In genomic region chr4:81421346-81422218, GRCh38 we compare ENCODE assay signal across 9 cellular contexts. TPM values are rescaled to one million over a fixed set of nuclear protein-coding genes. Genes with fewer than 3 reads are reported as not detected.
DNase-seq lines count a peak whose midpoint lies in the region; ATAC-seq, FAIRE-seq and TF ChIP-seq lines count a peak whose summit lies in the region.
"Had no signal": no experiment of that assay in that cellular context is flagged by ENCODE, and none has a peak within 500 bp of the region (broad histone marks: within the 10 kb centered on the region; RNA-seq: fewer than 3 reads in every experiment).

No MANE protein-coding gene starts in this region.

- no peak for FAIRE-seq in H54 (lab: Jason Lieb, UNC)

- H3K27ac Mint-ChIP-seq in CD8-positive, alpha-beta memory T cell, result no peak overlapping the region
- H3K27ac Mint-ChIP-seq in mesothelial cell of epicardium, result no peak overlapping the region
- H3K27ac Mint-ChIP-seq: activated naive CD8-positive, alpha-beta T cell had no signal

- no peaks in the 10 kb centered on the region for H3K4me1 Mint-ChIP-seq in CD8-positive, alpha-beta memory T cell
- H3K4me1 Mint-ChIP-seq in mesothelial cell of epicardium, result no peaks in the 10 kb centered on the region

- no peaks in the 10 kb centered on the region for H3K79me2 ChIP-seq in OCI-LY3 (ENCODE audit: low read length)

- peak overlapping the region; percentile 67 for H3K4me2 ChIP-seq in OCI-LY3 (ENCODE audit: low read length)

- CTCF ChIA-PET in CD8-positive, alpha-beta memory T cell (lab: Charles Lee), result interaction anchor here (1.1 kb wide), 1 partner anchor 9 kb away, joined by 3 read pairs; no protein-coding TSS in a partner anchor

- peak overlapping the region; percentile 76; the same call in 1 of the 2 replicates for H2AFZ ChIP-seq in OCI-LY3 (ENCODE audit: low read depth, low read length)

- peaks cover 8 to 15% (median 14%) of the 10 kb centered on the region in 3 donors for H3K36me3 Mint-ChIP-seq in CD8-positive, alpha-beta memory T cell
- no peaks in the 10 kb centered on the region for H3K36me3 Mint-ChIP-seq in mesothelial cell of epicardium

- H3K9me3 Mint-ChIP-seq in CD8-positive, alpha-beta memory T cell, result no peaks in the 10 kb centered on the region
- H3K9me3 Mint-ChIP-seq in mesothelial cell of epicardium, result no peaks in the 10 kb centered on the region

- H4K20me1 ChIP-seq in OCI-LY3 (ENCODE audit: insufficient read depth, low read length), result no peaks in the 10 kb centered on the region

- H3K9me3 ChIP-seq in CD8-positive, alpha-beta memory T cell (ENCODE audit: low read length), result no peaks in the 10 kb centered on the region
- no peaks in the 10 kb centered on the region for H3K9me3 ChIP-seq in OCI-LY3 (ENCODE audit: insufficient read depth, low read length)

- H3K27ac ChIP-seq in CD8-positive, alpha-beta memory T cell (ENCODE audit: low read depth, low read length), result peak overlapping the region; percentile 62
- peak overlapping the region; percentile 83 for H3K27ac ChIP-seq in OCI-LY3 (ENCODE audit: low read length)

- no peak for DNase-seq in CD8-positive, alpha-beta memory T cell
- DNase-seq in germinal center (ENCODE audit: low spot score) (peak; percentile 79), mesothelial cell of epicardium (ENCODE audit: low spot score in 2 of 2, unreplicated experiment in 2 of 2) (no peak), ecto neural progenitor cell (ENCODE audit: low spot score) (no peak), H54 (ENCODE audit: insufficient read length, low spot score) (no peak)

- POLR2A ChIA-PET in CD8-positive, alpha-beta memory T cell (lab: Charles Lee), result no interaction called here

- no peaks in the 10 kb centered on the region for H3K36me3 ChIP-seq in CD8-positive, alpha-beta memory T cell (ENCODE audit: insufficient read depth, low read length)
- peaks cover 6% of the 10 kb centered on the region for H3K36me3 ChIP-seq in OCI-LY3 (replicated peaks; ENCODE audit: low read depth, low read length)

- no peak overlapping the region for H3K4me3 ChIP-seq in CD8-positive, alpha-beta memory T cell (ENCODE audit: low read length)
- H3K4me3 ChIP-seq in OCI-LY3 (ENCODE audit: low read length), result peak overlapping the region; percentile 36

- ATAC-seq in GM19351 (IDR thresholded peaks at IDR 0.05; ENCODE audit: unreplicated experiment) (peak; percentile 100), HG03196 (IDR thresholded peaks at IDR 0.05; ENCODE audit: unreplicated experiment) (peak; percentile 97)

- H3K27me3 ChIP-seq in CD8-positive, alpha-beta memory T cell (ENCODE audit: insufficient read depth, low read length, poor library complexity, severe bottlenecking), result no peaks in the 10 kb centered on the region
- no peaks in the 10 kb centered on the region for H3K27me3 ChIP-seq in OCI-LY3 (ENCODE audit: low read depth, low read length)

- H3K27me3 Mint-ChIP-seq in CD8-positive, alpha-beta memory T cell, result peaks cover 0 to 3% of the 10 kb centered on the region in 2 donors
- H3K27me3 Mint-ChIP-seq in mesothelial cell of epicardium (ENCODE audit: low read depth), result peaks cover 5% of the 10 kb centered on the region
- H3K27me3 Mint-ChIP-seq: activated naive CD8-positive, alpha-beta T cell had no signal

- H3K4me3 Mint-ChIP-seq in CD8-positive, alpha-beta memory T cell, result no peak overlapping the region
- H3K4me3 Mint-ChIP-seq in mesothelial cell of epicardium, result no peak overlapping the region
- H3K4me3 Mint-ChIP-seq: activated naive CD8-positive, alpha-beta T cell had no signal

- TF ChIP-seq CTCF in OCI-LY3 (IDR thresholded peaks at IDR 0.05; ENCODE audit: low read depth, low read length) (no peak), mesothelial cell of epicardium (IDR thresholded peaks at IDR 0.05; ENCODE audit: unreplicated experiment) (no peak)

- TF ChIP-seq POLR2A in H54 (IDR thresholded peaks at IDR 0.05; ENCODE audit: low read depth, low read length), result no peak

- H3K4me1 ChIP-seq in CD8-positive, alpha-beta memory T cell (ENCODE audit: insufficient read depth, low read length), result no peaks in the 10 kb centered on the region
- H3K4me1 ChIP-seq in OCI-LY3 (ENCODE audit: low read length), result peaks cover 31% of the 10 kb centered on the region

- H3K9ac ChIP-seq in OCI-LY3 (ENCODE audit: low read length), result no peak overlapping the region; the same call in 1 of the 2 replicates

RNA-seq across cellular contexts. Expression of gene RASGEF1B, which starts 50.1 kb away (rescaled TPM):
- 1 to 10 TPM; 4.9 to 5.5 TPM for total RNA-seq in CD8-positive, alpha-beta memory T cell
- polyA plus RNA-seq in CD8-positive, alpha-beta memory T cell, result 6.1 TPM
- 6.8 to 7.2 TPM (median 7.2 TPM) in 3 replicates for total RNA-seq in mesothelial cell of epicardium
